Comparison of ENCODE assay signal across 20 cellular contexts in the genomic region with DNA sequence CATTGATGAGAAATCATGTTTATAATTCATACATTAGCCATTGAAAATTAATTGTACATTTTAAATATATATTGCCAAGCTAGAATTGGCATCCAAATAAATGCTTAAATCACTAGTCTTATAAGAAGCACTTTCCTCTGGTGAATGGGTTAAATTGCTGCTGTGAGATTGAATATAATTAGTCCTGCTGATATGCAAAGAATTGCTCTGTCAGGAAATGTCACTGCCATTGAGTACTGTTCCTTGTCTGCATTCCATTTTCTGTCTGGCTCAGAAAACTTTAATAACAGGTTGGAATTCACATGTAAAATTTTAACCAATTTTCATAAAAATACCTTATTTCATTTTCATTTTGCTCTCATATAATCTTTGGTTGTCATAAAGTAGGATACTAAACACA.
"Had no signal": no experiment of that assay in that cellular context is flagged by ENCODE, and none has a peak within 500 bp of the region (broad histone marks: within the 10 kb centered on the region; RNA-seq: fewer than 3 reads in every experiment).

No MANE protein-coding gene starts in this region.

- H3K4me3 ChIP-seq: colonic mucosa, esophagus muscularis mucosa, gastroesophageal sphincter, heart left ventricle, hepatocyte, left lung, lower lobe of right lung, mucosa of descending colon had no signal

- H3K36me3 ChIP-seq: colonic mucosa, esophagus muscularis mucosa, gastroesophageal sphincter, heart left ventricle, left lung, lower lobe of right lung had no signal

- H2AFZ ChIP-seq: hepatocyte had no signal

- H3K4me2 ChIP-seq: hepatocyte had no signal

- H3K27me3 ChIP-seq: colonic mucosa, esophagus muscularis mucosa, foreskin keratinocyte, gastroesophageal sphincter, heart left ventricle, hepatocyte, left lung had no signal

- H3K27ac ChIP-seq: colonic mucosa, esophagus muscularis mucosa, foreskin keratinocyte, gastroesophageal sphincter, heart left ventricle, hepatocyte, left lung, lower lobe of right lung had no signal

- DNase-seq: colonic mucosa; cortex of kidney; effector CD8-positive, alpha-beta T cell; effector memory CD8-positive, alpha-beta T cell; foreskin keratinocyte; heart left ventricle; hypothalamus; immature natural killer cell; islet precursor cell; kidney; kidney glomerular epithelial cell; left lung; lower lobe of right lung; mesenchymal stem cell; mucosa of descending colon; naive B cell; naive thymus-derived CD8-positive, alpha-beta T cell had no signal

- H3K9me3 ChIP-seq: colonic mucosa, esophagus muscularis mucosa, gastroesophageal sphincter, lower lobe of right lung, mucosa of descending colon had no signal

- ATAC-seq: effector memory CD8-positive, alpha-beta T cell; foreskin keratinocyte; gastroesophageal sphincter; lower lobe of right lung; mucosa of descending colon; naive thymus-derived CD8-positive, alpha-beta T cell had no signal

- H3K4me1 ChIP-seq: colonic mucosa, esophagus muscularis mucosa, foreskin keratinocyte, gastroesophageal sphincter, left lung had no signal

- H3K79me2 ChIP-seq: hepatocyte had no signal
